Comparison of ENCODE assay signal across 1 cellular context in the genomic region with DNA sequence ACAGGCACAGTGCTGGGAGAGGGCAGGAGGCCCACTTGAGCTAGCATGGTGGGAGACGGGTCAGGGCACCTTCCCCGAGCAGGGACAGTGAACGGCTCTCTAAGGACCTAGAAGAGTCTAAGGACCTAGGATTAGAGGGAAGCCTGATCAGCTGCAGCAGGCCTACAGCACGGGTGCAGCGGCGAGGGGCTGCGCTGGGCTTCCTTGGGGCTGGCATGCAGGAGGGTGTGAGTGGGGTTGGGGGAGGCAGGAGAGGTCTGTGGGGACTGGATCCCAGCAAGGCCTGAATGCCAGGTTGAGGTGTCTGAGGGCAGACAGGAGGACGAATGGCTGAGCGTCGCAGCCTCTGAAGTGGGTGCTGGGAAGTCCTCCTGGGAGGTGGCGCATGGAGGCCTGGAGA.
TF ChIP-seq lines count a peak whose summit lies in the region.

No MANE protein-coding gene starts in this region.

TF ChIP-seq in GM23338, 12 proteins besides CTCF, POLR2A, EP300 and RAD21:
- TF ChIP-seq, protein P1, sequence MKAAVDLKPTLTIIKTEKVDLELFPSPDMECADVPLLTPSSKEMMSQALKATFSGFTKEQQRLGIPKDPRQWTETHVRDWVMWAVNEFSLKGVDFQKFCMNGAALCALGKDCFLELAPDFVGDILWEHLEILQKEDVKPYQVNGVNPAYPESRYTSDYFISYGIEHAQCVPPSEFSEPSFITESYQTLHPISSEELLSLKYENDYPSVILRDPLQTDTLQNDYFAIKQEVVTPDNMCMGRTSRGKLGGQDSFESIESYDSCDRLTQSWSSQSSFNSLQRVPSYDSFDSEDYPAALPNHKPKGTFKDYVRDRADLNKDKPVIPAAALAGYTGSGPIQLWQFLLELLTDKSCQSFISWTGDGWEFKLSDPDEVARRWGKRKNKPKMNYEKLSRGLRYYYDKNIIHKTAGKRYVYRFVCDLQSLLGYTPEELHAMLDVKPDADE (IDR thresholded peaks at IDR 0.05), result no peak
- TF ChIP-seq ZNF114 (CRISPR knock-in tag; IDR thresholded peaks at IDR 0.05) (no peak), EZH2phosphoT487 (IDR thresholded peaks at IDR 0.05; ENCODE audit: unreplicated experiment) (no peak), CREB1 (CRISPR knock-in tag; IDR thresholded peaks at IDR 0.05; ENCODE audit: low read depth) (no peak), EZH2 (IDR thresholded peaks at IDR 0.05; ENCODE audit: low read depth, unreplicated experiment) (no peak), JUNB (IDR thresholded peaks at IDR 0.05; ENCODE audit: unreplicated experiment) (no peak)
